ENCODE assay signal across 9 cellular contexts in genomic region chr11:61769169-61769920, GRCh38. TPM values are rescaled to one million over a fixed set of nuclear protein-coding genes. Genes with fewer than 3 reads are reported as not detected.
DNase-seq lines count a peak whose midpoint lies in the region; ATAC-seq, FAIRE-seq and TF ChIP-seq lines count a peak whose summit lies in the region.
"Had no signal": no experiment of that assay in that cellular context is flagged by ENCODE, and none has a peak within 500 bp of the region (broad histone marks: within the 10 kb centered on the region; RNA-seq: fewer than 3 reads in every experiment).

No MANE protein-coding gene starts in this region.

- no peak for TF ChIP-seq POLR2A in upper lobe of left lung (IDR thresholded peaks at IDR 0.05)

- WGBS in upper lobe of left lung, 2 donors: 36 to 81% methylated on average over 7 to 24 of the region's 33 CpGs

- H3K27ac ChIP-seq in upper lobe of left lung: peak overlapping the region; percentile 31 to 70 (median 56)
- H3K27ac ChIP-seq: thoracic aorta had no signal

- H3K9me3 ChIP-seq in upper lobe of left lung: no peaks in the 10 kb centered on the region
- H3K9me3 ChIP-seq: thoracic aorta had no signal

- H3K4me1 ChIP-seq in upper lobe of left lung: peaks cover 0 to 11% (median 7%) of the 10 kb centered on the region in 4 donors

- no peaks in the 10 kb centered on the region for H3K36me3 ChIP-seq in upper lobe of left lung
- H3K36me3 ChIP-seq: thoracic aorta had no signal

- H3K4me3 ChIP-seq in fibroblast of pulmonary artery (replicated peaks; ENCODE audit: low read depth, low read length): no peak overlapping the region
- H3K4me3 ChIP-seq in upper lobe of left lung: no peak overlapping the region
- H3K4me3 ChIP-seq: thoracic aorta had no signal

- DNase-seq in HTR-8/SVneo (ENCODE audit: insufficient read length, low spot score) (peak; percentile 33), fibroblast of pulmonary artery (ENCODE audit: low read depth) (peak; percentile 46), upper lobe of left lung (peak in 1 of 2 donors; percentile 83)
- DNase-seq: NCI-H526, T-helper 1 cell had no signal

- TF ChIP-seq EP300 in upper lobe of left lung (IDR thresholded peaks at IDR 0.05): no peak

- ATAC-seq in upper lobe of left lung (ENCODE audit: low FRiP score in 2 of 2) (peak in 1 of 2 donors; percentile 41), GM18907 (IDR thresholded peaks at IDR 0.05; ENCODE audit: unreplicated experiment) (no peak), GM21737 (IDR thresholded peaks at IDR 0.05; ENCODE audit: unreplicated experiment) (no peak)

- no peaks in the 10 kb centered on the region for H3K27me3 ChIP-seq in upper lobe of left lung

- TF ChIP-seq CTCF in fibroblast of pulmonary artery (IDR thresholded peaks at IDR 0.05; ENCODE audit: low read length, missing control alignments) (peak; percentile 29), upper lobe of left lung (IDR thresholded peaks at IDR 0.05) (peak in 3 of 6 experiments; percentile 12 to 70 (median 15))

- no peak for FAIRE-seq in HTR-8/SVneo (lab: Jason Lieb, UNC)
- FAIRE-seq: frontal cortex had no signal

RNA-seq across cellular contexts. Expression of gene MYRF, which starts 16.9 kb away (rescaled TPM):
- 100 to 1,000 TPM in 1 of 6 donors, 10 to 100 TPM in 5; 32.5 to 147 (median 50.7) TPM for total RNA-seq in upper lobe of left lung

RNA-seq across cellular contexts. Expression of gene TMEM258, which starts 23.1 kb away (rescaled TPM):
- 100 to 1,000 TPM in 1 of 6 donors, 10 to 100 TPM in 4, 1 to 10 TPM in 1; 8.4 to 106 (median 34.9) TPM for total RNA-seq in upper lobe of left lung

RNA-seq across cellular contexts. Expression of gene FEN1, which starts 23.4 kb away (rescaled TPM):
- 1 to 10 TPM; 6.0 to 9.1 (median 7.0) TPM for total RNA-seq in upper lobe of left lung

RNA-seq across cellular contexts. Expression of gene FADS1, which starts 47.5 kb away (rescaled TPM):
- 10 to 100 TPM; 38.8 to 63.7 (median 53.2) TPM for total RNA-seq in upper lobe of left lung

RNA-seq across cellular contexts. Expression of gene FADS2, which starts 58.8 kb away (rescaled TPM):
- total RNA-seq in upper lobe of left lung: 10 to 100 TPM; 13.5 to 92.5 (median 50.7) TPM
